ENCODE assay signal across 1 cellular context in genomic region chr22:46053563-46054090, GRCh38.
TF ChIP-seq lines count a peak whose summit lies in the region.

No MANE protein-coding gene starts in this region.

TF ChIP-seq in HEK293, 187 proteins besides CTCF, POLR2A, EP300 and RAD21 (continued from another document):
- TF ChIP-seq PRDM10 (tag by site-specific recombination; IDR thresholded peaks at IDR 0.05) (peak; percentile 30), ZBTB44 (tag by site-specific recombination; IDR thresholded peaks at IDR 0.05) (peak; percentile 87), SP7 (tag by site-specific recombination; IDR thresholded peaks at IDR 0.05) (no peak; the same call in none of the 2 replicates), ZNF10 (tag by site-specific recombination; IDR thresholded peaks at IDR 0.05) (peak; percentile 28; the same call in 1 of the 2 replicates), ZNF133 (tag by site-specific recombination; IDR thresholded peaks at IDR 0.05) (no peak), HIC1 (tag by site-specific recombination; IDR thresholded peaks at IDR 0.05) (peak; percentile 100), ZBTB26 (tag by site-specific recombination; optimal IDR thresholded peaks at IDR 0.05) (peak; percentile 84), KLF10 (tag by site-specific recombination; IDR thresholded peaks at IDR 0.05) (peak; percentile 76; the same call in 1 of the 2 replicates), ZBTB7A (tag by site-specific recombination; IDR thresholded peaks at IDR 0.05; ENCODE audit: low read depth) (peak; percentile 33; the same call in 1 of the 2 replicates), ZNF600 (tag by site-specific recombination; IDR thresholded peaks at IDR 0.05) (no peak), ZNF776 (tag by site-specific recombination; IDR thresholded peaks at IDR 0.05; ENCODE audit: borderline replicate concordance) (peak; percentile 97), ZNF621 (tag by site-specific recombination; IDR thresholded peaks at IDR 0.05) (no peak), PRDM4 (tag by site-specific recombination; IDR thresholded peaks at IDR 0.05) (peak; percentile 39), ZNF416 (tag by site-specific recombination; IDR thresholded peaks at IDR 0.05) (no peak), ZNF140 (tag by site-specific recombination; IDR thresholded peaks at IDR 0.05) (no peak), ZNF692 (tag by site-specific recombination; IDR thresholded peaks at IDR 0.05) (peak; percentile 64), ZNF19 (tag by site-specific recombination; IDR thresholded peaks at IDR 0.05; ENCODE audit: low read depth) (no peak), ZNF645 (tag by site-specific recombination; IDR thresholded peaks at IDR 0.05) (no peak), ZNF510 (tag by site-specific recombination; IDR thresholded peaks at IDR 0.05; ENCODE audit: insufficient replicate concordance) (no peak), ZNF624 (tag by site-specific recombination; IDR thresholded peaks at IDR 0.05) (no peak), GLIS1 (tag by site-specific recombination; IDR thresholded peaks at IDR 0.05) (peak; percentile 72), ZNF18 (tag by site-specific recombination; IDR thresholded peaks at IDR 0.05) (no peak), GLIS2 (tag by site-specific recombination; IDR thresholded peaks at IDR 0.05) (peak; percentile 73; the same call in 1 of the 2 replicates), ZNF830 (tag by site-specific recombination; IDR thresholded peaks at IDR 0.05; ENCODE audit: low read depth) (no peak), BCL11A (tag by site-specific recombination; IDR thresholded peaks at IDR 0.05; ENCODE audit: low read depth) (peak; percentile 63; the same call in 1 of the 2 replicates), ZNF548 (tag by site-specific recombination; IDR thresholded peaks at IDR 0.05) (no peak), ZNF555 (tag by site-specific recombination; conservative IDR thresholded peaks at IDR 0.05) (no peak), ZNF280C (tag by site-specific recombination; IDR thresholded peaks at IDR 0.05) (no peak), KLF8 (tag by site-specific recombination; IDR thresholded peaks at IDR 0.05) (peak; percentile 86; the same call in 1 of the 2 replicates)
TF ChIP-seq in HEK293: peak in this region for 67.
